ENCODE assay signal across 8 cellular contexts in the genomic region with DNA sequence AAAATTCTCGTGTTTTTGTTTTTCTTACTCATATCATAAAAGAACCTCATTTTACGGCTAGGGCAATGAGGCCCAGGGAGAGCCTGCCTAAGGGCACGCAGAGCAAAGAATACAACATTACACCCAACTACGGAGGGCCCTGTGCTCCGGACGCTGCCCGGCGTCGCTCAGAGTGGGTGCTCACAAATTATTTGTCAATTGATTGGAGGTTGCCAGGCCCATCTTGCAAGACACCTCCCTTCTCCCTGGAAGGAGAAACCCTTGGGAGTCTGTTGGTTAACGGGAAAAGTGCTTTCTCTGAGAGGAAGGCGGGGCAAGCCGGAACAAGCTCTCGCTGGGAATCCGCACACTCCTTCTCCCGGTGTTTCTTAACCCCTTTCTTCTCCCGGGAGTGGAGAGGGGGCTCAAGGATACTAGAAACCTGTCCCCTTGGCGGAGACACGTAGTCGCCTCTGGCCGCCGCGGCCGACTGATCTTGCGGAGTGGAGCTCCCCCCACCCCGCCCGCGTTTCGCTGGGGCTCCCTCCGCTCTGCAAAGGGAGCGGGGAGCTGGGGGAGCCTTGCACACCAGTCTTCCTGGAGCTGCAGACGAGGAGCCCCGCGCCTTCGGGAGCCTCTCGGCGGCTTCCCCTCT.
DNase-seq lines count a peak whose midpoint lies in the region; ATAC-seq, FAIRE-seq and TF ChIP-seq lines count a peak whose summit lies in the region.

No MANE protein-coding gene starts in this region.

- H3K9ac ChIP-seq in astrocyte (ENCODE audit: low read length) (no peak overlapping the region), iPS-15b (ENCODE audit: low read depth, low read length) (no peak overlapping the region)

- CTCF ChIA-PET in CD8-positive, alpha-beta memory T cell (lab: Charles Lee), result interaction anchor here (1.2 kb wide), 1 partner anchor 27 kb away, joined by 3 read pairs; no protein-coding TSS in a partner anchor
- CTCF ChIA-PET in CD8-positive, alpha-beta T cell (lab: Charles Lee), result no interaction called here

- peak overlapping the region; percentile 58 to 81 (median 60) for H3K4me3 Mint-ChIP-seq in CD8-positive, alpha-beta memory T cell
- H3K4me3 Mint-ChIP-seq in astrocyte (ENCODE audit: unreplicated experiment), result peak overlapping the region; percentile 80
- H3K4me3 Mint-ChIP-seq in CD8-positive, alpha-beta T cell, result no peak overlapping the region

- no peaks in the 10 kb centered on the region for H3K79me2 ChIP-seq in astrocyte (ENCODE audit: insufficient read depth, low read length)

- no peak overlapping the region for H3K27ac Mint-ChIP-seq in CD8-positive, alpha-beta memory T cell
- H3K27ac Mint-ChIP-seq in astrocyte (ENCODE audit: unreplicated experiment), result peak overlapping the region; percentile 7
- no peak overlapping the region for H3K27ac Mint-ChIP-seq in CD8-positive, alpha-beta T cell

- DNase-seq in CD8-positive, alpha-beta memory T cell, result no peak
- DNase-seq in astrocyte (ENCODE audit: low read depth) (no peak), pons (ENCODE audit: low spot score) (peak; percentile 9), posterior vena cava (ENCODE audit: low spot score) (no peak), DMS53 (lab: John Stamatoyannopoulos, UW) (no peak)
- no peak for DNase-seq in stimulated activated CD4-positive, alpha-beta T cell treated with anti-CD3 and anti-CD28 coated beads, Interleukin-4, amount 100 ng/mL, for 4 hours
- DNase-seq in CD8-positive, alpha-beta T cell, result no peak

- no peak for TF ChIP-seq CTCF in astrocyte (IDR thresholded peaks at IDR 0.05; ENCODE audit: insufficient read depth, low read depth, low read length)
- no peak for TF ChIP-seq CTCF in CD8-positive, alpha-beta T cell (IDR thresholded peaks at IDR 0.05)

- no peaks in the 10 kb centered on the region for H3K36me3 ChIP-seq in CD8-positive, alpha-beta memory T cell (ENCODE audit: insufficient read depth, low read length)
- H3K36me3 ChIP-seq in astrocyte (ENCODE audit: insufficient read depth, low read length), result no peaks in the 10 kb centered on the region
- no peaks in the 10 kb centered on the region for H3K36me3 ChIP-seq in iPS-15b (ENCODE audit: control insufficient read depth, insufficient read depth, low read length)
- H3K36me3 ChIP-seq in CD8-positive, alpha-beta T cell (ENCODE audit: insufficient read depth, low read length), result no peaks in the 10 kb centered on the region

- no peaks in the 10 kb centered on the region for H3K36me3 Mint-ChIP-seq in CD8-positive, alpha-beta memory T cell
- H3K36me3 Mint-ChIP-seq in astrocyte (ENCODE audit: low read depth, unreplicated experiment), result no peaks in the 10 kb centered on the region
- no peaks in the 10 kb centered on the region for H3K36me3 Mint-ChIP-seq in CD8-positive, alpha-beta T cell

- peaks cover 12% of the 10 kb centered on the region for H3K27me3 ChIP-seq in CD8-positive, alpha-beta memory T cell (ENCODE audit: insufficient read depth, low read length, poor library complexity, severe bottlenecking)
- peaks cover 30% of the 10 kb centered on the region for H3K27me3 ChIP-seq in astrocyte (ENCODE audit: insufficient read depth, low read length)
- H3K27me3 ChIP-seq in iPS-15b (ENCODE audit: control insufficient read depth, insufficient read depth, low read length), result peaks cover 93% of the 10 kb centered on the region
- no peaks in the 10 kb centered on the region for H3K27me3 ChIP-seq in CD8-positive, alpha-beta T cell (ENCODE audit: insufficient read depth, low read length)

- no peaks in the 10 kb centered on the region for H3K4me1 ChIP-seq in CD8-positive, alpha-beta memory T cell (ENCODE audit: insufficient read depth, low read length)
- no peaks in the 10 kb centered on the region for H3K4me1 ChIP-seq in astrocyte (ENCODE audit: insufficient read depth, low read length)
- no peaks in the 10 kb centered on the region for H3K4me1 ChIP-seq in iPS-15b (ENCODE audit: control insufficient read depth, insufficient read depth, low read length)
- H3K4me1 ChIP-seq in CD8-positive, alpha-beta T cell (ENCODE audit: insufficient read depth, low read length), result no peaks in the 10 kb centered on the region

- no peaks in the 10 kb centered on the region for H3K9me3 ChIP-seq in CD8-positive, alpha-beta memory T cell (ENCODE audit: low read length)
- H3K9me3 ChIP-seq in astrocyte (ENCODE audit: insufficient read depth, low read depth, low read length) (no peaks in the 10 kb centered on the region), iPS-15b (ENCODE audit: control insufficient read depth, insufficient read depth, low read length) (no peaks in the 10 kb centered on the region)
- H3K9me3 ChIP-seq in CD8-positive, alpha-beta T cell (ENCODE audit: low read length), result no peaks in the 10 kb centered on the region

- POLR2A ChIA-PET in CD8-positive, alpha-beta memory T cell (lab: Charles Lee), result no interaction called here
- POLR2A ChIA-PET in CD8-positive, alpha-beta T cell (lab: Charles Lee), result no interaction called here

- H2AFZ ChIP-seq in astrocyte (ENCODE audit: low read depth, low read length), result no peak overlapping the region

- no peak for FAIRE-seq in astrocyte (lab: Jason Lieb, UNC)

- peaks cover 4 to 14% (median 11%) of the 10 kb centered on the region in 3 donors for H3K4me1 Mint-ChIP-seq in CD8-positive, alpha-beta memory T cell
- H3K4me1 Mint-ChIP-seq in astrocyte (ENCODE audit: low read depth, unreplicated experiment), result peaks cover 5% of the 10 kb centered on the region
- peaks cover 2% of the 10 kb centered on the region for H3K4me1 Mint-ChIP-seq in CD8-positive, alpha-beta T cell (ENCODE audit: low read depth)

- no peak overlapping the region for H3K4me3 ChIP-seq in CD8-positive, alpha-beta memory T cell (ENCODE audit: low read length)
- H3K4me3 ChIP-seq in astrocyte (ENCODE audit: insufficient read depth, low read depth, low read length) (peak overlapping the region; percentile 50), iPS-15b (ENCODE audit: low read depth, low read length) (peak overlapping the region; percentile 69)
- no peak overlapping the region for H3K4me3 ChIP-seq in CD8-positive, alpha-beta T cell (ENCODE audit: low read depth, low read length)

- intact Hi-C loops in posterior vena cava (cut with DNase I), result no loop called here
- intact Hi-C loops in CD8-positive, alpha-beta T cell (cut with DNase I, micrococcal nuclease), result no loop called here

- peaks cover 0 to 5% (median 2%) of the 10 kb centered on the region in 5 donors for H3K9me3 Mint-ChIP-seq in CD8-positive, alpha-beta memory T cell
- H3K9me3 Mint-ChIP-seq in astrocyte (ENCODE audit: unreplicated experiment), result peaks cover 7% of the 10 kb centered on the region
- H3K9me3 Mint-ChIP-seq in CD8-positive, alpha-beta T cell, result no peaks in the 10 kb centered on the region

- peak overlapping the region; percentile 81 for H3K4me2 ChIP-seq in astrocyte (ENCODE audit: low read length)

- peaks cover 44 to 61% of the 10 kb centered on the region in 2 donors for H3K27me3 Mint-ChIP-seq in CD8-positive, alpha-beta memory T cell
- peaks cover 73% of the 10 kb centered on the region for H3K27me3 Mint-ChIP-seq in astrocyte (ENCODE audit: low read depth, unreplicated experiment)
- peaks cover 50% of the 10 kb centered on the region for H3K27me3 Mint-ChIP-seq in CD8-positive, alpha-beta T cell (ENCODE audit: low read depth)

- H4K20me1 ChIP-seq in astrocyte (ENCODE audit: insufficient read depth, low read length), result no peaks in the 10 kb centered on the region

- ATAC-seq in CD8-positive, alpha-beta T cell, result no peak

- H3K27ac ChIP-seq in CD8-positive, alpha-beta memory T cell (ENCODE audit: low read depth, low read length), result no peak overlapping the region
- H3K27ac ChIP-seq in astrocyte (ENCODE audit: low read depth, low read length), result no peak overlapping the region
- H3K27ac ChIP-seq in CD8-positive, alpha-beta T cell (ENCODE audit: low read depth, low read length), result no peak overlapping the region

Comparison
In these comparisons a context has a peak if more than half of its experiments do, and no peak if none do; other contexts are left out.
1. H3K4me3 ChIP-seq: peak in astrocyte (single experiment) and iPS-15b (single experiment); none in CD8-positive, alpha-beta memory T cell (single experiment) and CD8-positive, alpha-beta T cell (single experiment).